29 cellular contexts compared by ENCODE assay signal in the genomic region with DNA sequence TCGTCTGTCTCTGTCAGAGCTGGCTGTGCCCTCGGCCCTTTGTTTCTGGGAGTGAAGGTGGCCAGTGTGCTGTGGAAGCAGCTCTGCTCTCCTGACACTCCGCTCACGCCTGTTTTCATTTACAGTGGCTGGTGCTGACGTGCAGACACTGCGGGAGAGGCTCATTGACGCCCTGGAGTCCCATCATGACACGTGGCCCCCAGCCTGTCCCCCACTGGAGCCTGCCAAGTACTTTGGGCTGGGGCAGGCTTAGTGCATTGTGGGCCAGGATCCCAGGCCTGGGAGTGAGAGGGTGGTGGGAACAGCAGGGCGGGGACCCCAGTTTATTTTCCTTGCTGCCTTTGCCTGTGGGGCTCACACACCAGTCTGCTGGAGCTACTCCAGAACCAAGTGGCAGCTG. TPM values are rescaled to one million over a fixed set of nuclear protein-coding genes. Genes with fewer than 3 reads are reported as not detected.
"Had no signal": no experiment of that assay in that cellular context is flagged by ENCODE, and none has a peak within 500 bp of the region (broad histone marks: within the 10 kb centered on the region; RNA-seq: fewer than 3 reads in every experiment).

No MANE protein-coding gene starts in this region.

- H3K36me3 ChIP-seq: ovary, prostate gland, transverse colon had no signal

- H3K27me3 Mint-ChIP-seq: activated naive CD4-positive, alpha-beta T cell treated with anti-CD3 and anti-CD28 coated beads, Interleukin-2, amount 10 ng/mL, durations not matched to agents 7 days and 5 days; activated naive CD8-positive, alpha-beta T cell treated with anti-CD3 and anti-CD28 coated beads, Interleukin-2, amount 50 U/mL, for 24 hours; dendritic cell treated with granulocyte-macrophage colony-stimulating factor and Interleukin-4, amounts not matched to agents 40 ng/mL and 50 ng/mL, for 4 days; naive B cell had no signal

- H3K4me3 ChIP-seq: esophagus muscularis mucosa, hepatocyte, ovary, prostate gland, testis, transverse colon had no signal

- H3K4me1 ChIP-seq: prostate gland had no signal

- H3K4me1 Mint-ChIP-seq: activated naive CD4-positive, alpha-beta T cell treated with anti-CD3 and anti-CD28 coated beads, Interleukin-2, amount 10 ng/mL, durations not matched to agents 7 days and 5 days; activated naive CD8-positive, alpha-beta T cell treated with anti-CD3 and anti-CD28 coated beads, Interleukin-2, amount 50 U/mL, for 24 hours; endodermal cell; mesothelial cell of epicardium; naive B cell had no signal

- H3K9me3 Mint-ChIP-seq: activated naive CD4-positive, alpha-beta T cell treated with anti-CD3 and anti-CD28 coated beads, Interleukin-2, amount 10 ng/mL, durations not matched to agents 7 days and 5 days; activated naive CD8-positive, alpha-beta T cell treated with anti-CD3 and anti-CD28 coated beads, Interleukin-2, amount 50 U/mL, for 24 hours; activated T-helper 1 cell treated with anti-CD3 and anti-CD28 coated beads, Interleukin-12 subunit alpha, Interleukin-12 subunit beta, Interleukin-2, Interleukin-4 antibody, amounts not matched to agents 30 ng/mL and 10 ng/mL and 1 ng/mL, durations not matched to agents 14 hours and 24 hours and 36 hours; dendritic cell treated with granulocyte-macrophage colony-stimulating factor and Interleukin-4, amounts not matched to agents 40 ng/mL and 50 ng/mL, for 4 days; endodermal cell; mesothelial cell of epicardium; naive B cell; nephron progenitor cell; T-helper 1 cell treated with Interleukin-12 subunit alpha and Interleukin-12 subunit beta and Interleukin-4 antibody, amounts not matched to agents 30 μg/mL and 1 μg/mL, for 36 hours had no signal

- H3K27ac ChIP-seq: esophagus muscularis mucosa, hepatocyte, ovary, prostate gland, testis, transverse colon, VCaP had no signal

- ATAC-seq: activated CD4-positive, CD25-positive, alpha-beta regulatory T cell treated with anti-CD3 and anti-CD28 coated beads, Interleukin-2, amount 50 U/mL, for 24 hours; activated naive CD8-positive, alpha-beta T cell treated with anti-CD3 and anti-CD28 coated beads, Interleukin-2, amount 50 U/mL, for 24 hours; stimulated activated naive CD8-positive, alpha-beta T cell treated with anti-CD3 and anti-CD28 coated beads, Interleukin-15, Interleukin-2, amounts not matched to agents 100 U/mL and 50 U/mL, for 24 hours had no signal

- H3K27me3 ChIP-seq: esophagus muscularis mucosa, hepatocyte, ovary, testis, transverse colon had no signal

- H3K27ac Mint-ChIP-seq: activated naive CD4-positive, alpha-beta T cell treated with anti-CD3 and anti-CD28 coated beads, Interleukin-2, amount 10 ng/mL, durations not matched to agents 7 days and 5 days; activated naive CD8-positive, alpha-beta T cell treated with anti-CD3 and anti-CD28 coated beads, Interleukin-2, amount 50 U/mL, for 24 hours; activated T-helper 1 cell treated with anti-CD3 and anti-CD28 coated beads, Interleukin-12 subunit alpha, Interleukin-12 subunit beta, Interleukin-2, Interleukin-4 antibody, amounts not matched to agents 30 ng/mL and 10 ng/mL and 1 ng/mL, durations not matched to agents 14 hours and 24 hours and 36 hours; dendritic cell treated with granulocyte-macrophage colony-stimulating factor and Interleukin-4, amounts not matched to agents 40 ng/mL and 50 ng/mL, for 4 days; endodermal cell; mesothelial cell of epicardium; nephron progenitor cell; T-helper 1 cell treated with Interleukin-12 subunit alpha and Interleukin-12 subunit beta and Interleukin-4 antibody, amounts not matched to agents 30 μg/mL and 1 μg/mL, for 36 hours had no signal

- H3K36me3 Mint-ChIP-seq: activated naive CD4-positive, alpha-beta T cell treated with anti-CD3 and anti-CD28 coated beads, Interleukin-2, amount 10 ng/mL, durations not matched to agents 7 days and 5 days; naive B cell had no signal

- H3K9me3 ChIP-seq: esophagus muscularis mucosa, ovary, prostate gland, testis, transverse colon had no signal

- H3K4me3 Mint-ChIP-seq: activated naive CD4-positive, alpha-beta T cell treated with anti-CD3 and anti-CD28 coated beads, Interleukin-2, amount 10 ng/mL, durations not matched to agents 7 days and 5 days; activated naive CD8-positive, alpha-beta T cell treated with anti-CD3 and anti-CD28 coated beads, Interleukin-2, amount 50 U/mL, for 24 hours; activated T-helper 1 cell treated with anti-CD3 and anti-CD28 coated beads, Interleukin-12 subunit alpha, Interleukin-12 subunit beta, Interleukin-2, Interleukin-4 antibody, amounts not matched to agents 30 ng/mL and 10 ng/mL and 1 ng/mL, durations not matched to agents 14 hours and 24 hours and 36 hours; dendritic cell treated with granulocyte-macrophage colony-stimulating factor and Interleukin-4, amounts not matched to agents 40 ng/mL and 50 ng/mL, for 4 days; endodermal cell; mesothelial cell of epicardium; nephron progenitor cell; T-helper 1 cell treated with Interleukin-12 subunit alpha and Interleukin-12 subunit beta and Interleukin-4 antibody, amounts not matched to agents 30 μg/mL and 1 μg/mL, for 36 hours had no signal

- DNase-seq: activated CD4-positive, alpha-beta T cell treated with anti-CD3 and anti-CD28 coated beads for 48 hours; activated CD4-positive, alpha-beta T cell treated with anti-CD3 and anti-CD28 coated beads, Interleukin-2, amount 50 U/mL, for 48 hours; activated CD8-positive, alpha-beta memory T cell treated with anti-CD3 and anti-CD28 coated beads for 24 hours; activated gamma-delta T cell; activated naive CD4-positive, alpha-beta T cell treated with anti-CD3 and anti-CD28 coated beads, Interleukin-2, amount 10 ng/mL, durations not matched to agents 7 days and 5 days; activated naive CD8-positive, alpha-beta T cell treated with anti-CD3 and anti-CD28 coated beads, Interleukin-2, amount 50 U/mL, for 24 hours; amygdala; central memory CD4-positive, alpha-beta T cell; endodermal cell; foreskin melanocyte; islet precursor cell; naive B cell; nephron progenitor cell; retina; stimulated activated naive CD8-positive, alpha-beta T cell treated with anti-CD3 and anti-CD28 coated beads, Interleukin-15, Interleukin-2, amounts not matched to agents 100 U/mL and 50 U/mL, for 24 hours; SW 1271; T-helper 9 cell; testis; transverse colon had no signal

RNA-seq across cellular contexts. Expression of a gene that starts 54.3 kb away (rescaled TPM):
- total RNA-seq: activated T-helper 1 cell treated with anti-CD3 and anti-CD28 coated beads, Interleukin-12 subunit alpha, Interleukin-12 subunit beta, Interleukin-2, Interleukin-4 antibody, amounts not matched to agents 30 ng/mL and 10 ng/mL and 1 ng/mL, durations not matched to agents 14 hours and 24 hours and 36 hours; endodermal cell; esophagus muscularis mucosa; ovary; prostate gland had no signal
